Comparison of ENCODE assay signal across 1 cellular context in the genomic region with DNA sequence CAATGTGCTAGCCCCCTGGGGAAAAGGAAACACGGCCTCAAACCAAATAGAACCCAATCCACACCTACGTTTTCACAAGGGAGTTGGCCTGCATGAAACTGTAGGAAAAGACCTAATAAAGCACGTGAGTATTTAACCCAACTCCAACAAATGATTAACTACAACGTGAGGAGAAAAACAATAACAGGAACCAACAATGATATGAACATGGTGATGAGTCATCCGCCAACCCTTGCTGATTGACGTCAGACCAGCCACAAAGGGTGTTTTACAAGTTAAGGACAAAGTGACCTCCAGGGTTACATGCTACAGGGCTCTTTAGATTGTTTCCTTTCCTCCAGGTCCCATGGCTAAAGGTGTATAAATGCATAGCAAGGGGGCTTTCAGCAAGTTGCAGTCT.
TF ChIP-seq lines count a peak whose summit lies in the region.

No MANE protein-coding gene starts in this region.

TF ChIP-seq in HEK293, 187 proteins besides CTCF, POLR2A, EP300 and RAD21 (continued from another document):
- TF ChIP-seq, protein P1, sequence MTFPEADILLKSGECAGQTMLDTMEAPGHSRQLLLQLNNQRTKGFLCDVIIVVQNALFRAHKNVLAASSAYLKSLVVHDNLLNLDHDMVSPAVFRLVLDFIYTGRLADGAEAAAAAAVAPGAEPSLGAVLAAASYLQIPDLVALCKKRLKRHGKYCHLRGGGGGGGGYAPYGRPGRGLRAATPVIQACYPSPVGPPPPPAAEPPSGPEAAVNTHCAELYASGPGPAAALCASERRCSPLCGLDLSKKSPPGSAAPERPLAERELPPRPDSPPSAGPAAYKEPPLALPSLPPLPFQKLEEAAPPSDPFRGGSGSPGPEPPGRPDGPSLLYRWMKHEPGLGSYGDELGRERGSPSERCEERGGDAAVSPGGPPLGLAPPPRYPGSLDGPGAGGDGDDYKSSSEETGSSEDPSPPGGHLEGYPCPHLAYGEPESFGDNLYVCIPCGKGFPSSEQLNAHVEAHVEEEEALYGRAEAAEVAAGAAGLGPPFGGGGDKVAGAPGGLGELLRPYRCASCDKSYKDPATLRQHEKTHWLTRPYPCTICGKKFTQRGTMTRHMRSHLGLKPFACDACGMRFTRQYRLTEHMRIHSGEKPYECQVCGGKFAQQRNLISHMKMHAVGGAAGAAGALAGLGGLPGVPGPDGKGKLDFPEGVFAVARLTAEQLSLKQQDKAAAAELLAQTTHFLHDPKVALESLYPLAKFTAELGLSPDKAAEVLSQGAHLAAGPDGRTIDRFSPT (tag by site-specific recombination; IDR thresholded peaks at IDR 0.05): peak; percentile 70; the same call in 1 of the 2 replicates
- TF ChIP-seq ZNF560 (tag by site-specific recombination; IDR thresholded peaks at IDR 0.05; ENCODE audit: borderline replicate concordance) (no peak), ZNF202 (tag by site-specific recombination; IDR thresholded peaks at IDR 0.05; ENCODE audit: borderline replicate concordance) (no peak), ZNF214 (tag by site-specific recombination; IDR thresholded peaks at IDR 0.05; ENCODE audit: borderline replicate concordance) (no peak), ZBTB1 (tag by site-specific recombination; IDR thresholded peaks at IDR 0.05) (no peak), ZNF248 (tag by site-specific recombination; IDR thresholded peaks at IDR 0.05) (no peak), ZIC2 (tag by site-specific recombination; IDR thresholded peaks at IDR 0.05) (no peak), ZNF585B (tag by site-specific recombination; IDR thresholded peaks at IDR 0.05) (no peak), ZNF155 (tag by site-specific recombination; IDR thresholded peaks at IDR 0.05) (no peak), ZNF785 (tag by site-specific recombination; IDR thresholded peaks at IDR 0.05) (no peak), SCRT1 (tag by site-specific recombination; IDR thresholded peaks at IDR 0.05; ENCODE audit: borderline replicate concordance) (no peak), GFI1B (tag by site-specific recombination; IDR thresholded peaks at IDR 0.05) (no peak), ZBTB8A (tag by site-specific recombination; IDR thresholded peaks at IDR 0.05) (no peak), ZNF777 (tag by site-specific recombination; IDR thresholded peaks at IDR 0.05; ENCODE audit: borderline replicate concordance) (no peak), ZXDB (tag by site-specific recombination; IDR thresholded peaks at IDR 0.05) (no peak; the same call in 1 of the 2 replicates), MYNN (tag by site-specific recombination; IDR thresholded peaks at IDR 0.05; ENCODE audit: borderline replicate concordance) (no peak), WT1 (tag by site-specific recombination; IDR thresholded peaks at IDR 0.05) (peak; percentile 88), ZNF830 (tag by site-specific recombination; IDR thresholded peaks at IDR 0.05; ENCODE audit: low read depth) (no peak), KLF10 (tag by site-specific recombination; IDR thresholded peaks at IDR 0.05) (peak; percentile 67), ZNF664 (tag by site-specific recombination; IDR thresholded peaks at IDR 0.05) (no peak), ZNF600 (tag by site-specific recombination; IDR thresholded peaks at IDR 0.05) (peak; percentile 89), ZNF174 (tag by site-specific recombination; IDR thresholded peaks at IDR 0.05) (no peak), ZNF768 (tag by site-specific recombination; IDR thresholded peaks at IDR 0.05) (no peak), ZNF404 (tag by site-specific recombination; IDR thresholded peaks at IDR 0.05) (no peak)
- TF ChIP-seq, protein P2, sequence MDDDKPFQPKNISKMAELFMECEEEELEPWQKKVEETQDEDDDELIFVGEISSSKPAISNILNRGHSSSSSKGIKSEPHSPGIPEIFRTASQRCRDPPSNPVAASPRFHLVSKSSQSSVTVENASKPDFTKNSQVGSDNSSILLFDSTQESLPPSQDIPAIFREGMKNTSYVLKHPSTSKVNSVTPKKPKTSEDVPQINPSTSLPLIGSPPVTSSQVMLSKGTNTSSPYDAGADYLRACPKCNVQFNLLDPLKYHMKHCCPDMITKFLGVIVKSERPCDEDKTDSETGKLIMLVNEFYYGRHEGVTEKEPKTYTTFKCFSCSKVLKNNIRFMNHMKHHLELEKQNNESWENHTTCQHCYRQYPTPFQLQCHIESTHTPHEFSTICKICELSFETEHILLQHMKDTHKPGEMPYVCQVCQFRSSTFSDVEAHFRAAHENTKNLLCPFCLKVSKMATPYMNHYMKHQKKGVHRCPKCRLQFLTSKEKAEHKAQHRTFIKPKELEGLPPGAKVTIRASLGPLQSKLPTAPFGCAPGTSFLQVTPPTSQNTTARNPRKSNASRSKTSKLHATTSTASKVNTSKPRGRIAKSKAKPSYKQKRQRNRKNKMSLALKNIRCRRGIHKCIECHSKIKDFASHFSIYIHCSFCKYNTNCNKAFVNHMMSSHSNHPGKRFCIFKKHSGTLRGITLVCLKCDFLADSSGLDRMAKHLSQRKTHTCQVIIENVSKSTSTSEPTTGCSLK (tag by site-specific recombination; IDR thresholded peaks at IDR 0.05): no peak
- TF ChIP-seq, protein P3, sequence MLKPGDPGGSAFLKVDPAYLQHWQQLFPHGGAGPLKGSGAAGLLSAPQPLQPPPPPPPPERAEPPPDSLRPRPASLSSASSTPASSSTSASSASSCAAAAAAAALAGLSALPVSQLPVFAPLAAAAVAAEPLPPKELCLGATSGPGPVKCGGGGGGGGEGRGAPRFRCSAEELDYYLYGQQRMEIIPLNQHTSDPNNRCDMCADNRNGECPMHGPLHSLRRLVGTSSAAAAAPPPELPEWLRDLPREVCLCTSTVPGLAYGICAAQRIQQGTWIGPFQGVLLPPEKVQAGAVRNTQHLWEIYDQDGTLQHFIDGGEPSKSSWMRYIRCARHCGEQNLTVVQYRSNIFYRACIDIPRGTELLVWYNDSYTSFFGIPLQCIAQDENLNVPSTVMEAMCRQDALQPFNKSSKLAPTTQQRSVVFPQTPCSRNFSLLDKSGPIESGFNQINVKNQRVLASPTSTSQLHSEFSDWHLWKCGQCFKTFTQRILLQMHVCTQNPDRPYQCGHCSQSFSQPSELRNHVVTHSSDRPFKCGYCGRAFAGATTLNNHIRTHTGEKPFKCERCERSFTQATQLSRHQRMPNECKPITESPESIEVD (tag by site-specific recombination; IDR thresholded peaks at IDR 0.05): peak; percentile 87
- TF ChIP-seq, protein P4, sequence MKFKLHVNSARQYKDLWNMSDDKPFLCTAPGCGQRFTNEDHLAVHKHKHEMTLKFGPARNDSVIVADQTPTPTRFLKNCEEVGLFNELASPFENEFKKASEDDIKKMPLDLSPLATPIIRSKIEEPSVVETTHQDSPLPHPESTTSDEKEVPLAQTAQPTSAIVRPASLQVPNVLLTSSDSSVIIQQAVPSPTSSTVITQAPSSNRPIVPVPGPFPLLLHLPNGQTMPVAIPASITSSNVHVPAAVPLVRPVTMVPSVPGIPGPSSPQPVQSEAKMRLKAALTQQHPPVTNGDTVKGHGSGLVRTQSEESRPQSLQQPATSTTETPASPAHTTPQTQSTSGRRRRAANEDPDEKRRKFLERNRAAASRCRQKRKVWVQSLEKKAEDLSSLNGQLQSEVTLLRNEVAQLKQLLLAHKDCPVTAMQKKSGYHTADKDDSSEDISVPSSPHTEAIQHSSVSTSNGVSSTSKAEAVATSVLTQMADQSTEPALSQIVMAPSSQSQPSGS (tag by site-specific recombination; IDR thresholded peaks at IDR 0.05; ENCODE audit: low read depth): peak; percentile 77
- TF ChIP-seq, protein P5, sequence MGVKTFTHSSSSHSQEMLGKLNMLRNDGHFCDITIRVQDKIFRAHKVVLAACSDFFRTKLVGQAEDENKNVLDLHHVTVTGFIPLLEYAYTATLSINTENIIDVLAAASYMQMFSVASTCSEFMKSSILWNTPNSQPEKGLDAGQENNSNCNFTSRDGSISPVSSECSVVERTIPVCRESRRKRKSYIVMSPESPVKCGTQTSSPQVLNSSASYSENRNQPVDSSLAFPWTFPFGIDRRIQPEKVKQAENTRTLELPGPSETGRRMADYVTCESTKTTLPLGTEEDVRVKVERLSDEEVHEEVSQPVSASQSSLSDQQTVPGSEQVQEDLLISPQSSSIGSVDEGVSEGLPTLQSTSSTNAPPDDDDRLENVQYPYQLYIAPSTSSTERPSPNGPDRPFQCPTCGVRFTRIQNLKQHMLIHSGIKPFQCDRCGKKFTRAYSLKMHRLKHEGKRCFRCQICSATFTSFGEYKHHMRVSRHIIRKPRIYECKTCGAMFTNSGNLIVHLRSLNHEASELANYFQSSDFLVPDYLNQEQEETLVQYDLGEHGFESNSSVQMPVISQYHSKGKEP (tag by site-specific recombination; IDR thresholded peaks at IDR 0.05): no peak
- TF ChIP-seq, protein P6, sequence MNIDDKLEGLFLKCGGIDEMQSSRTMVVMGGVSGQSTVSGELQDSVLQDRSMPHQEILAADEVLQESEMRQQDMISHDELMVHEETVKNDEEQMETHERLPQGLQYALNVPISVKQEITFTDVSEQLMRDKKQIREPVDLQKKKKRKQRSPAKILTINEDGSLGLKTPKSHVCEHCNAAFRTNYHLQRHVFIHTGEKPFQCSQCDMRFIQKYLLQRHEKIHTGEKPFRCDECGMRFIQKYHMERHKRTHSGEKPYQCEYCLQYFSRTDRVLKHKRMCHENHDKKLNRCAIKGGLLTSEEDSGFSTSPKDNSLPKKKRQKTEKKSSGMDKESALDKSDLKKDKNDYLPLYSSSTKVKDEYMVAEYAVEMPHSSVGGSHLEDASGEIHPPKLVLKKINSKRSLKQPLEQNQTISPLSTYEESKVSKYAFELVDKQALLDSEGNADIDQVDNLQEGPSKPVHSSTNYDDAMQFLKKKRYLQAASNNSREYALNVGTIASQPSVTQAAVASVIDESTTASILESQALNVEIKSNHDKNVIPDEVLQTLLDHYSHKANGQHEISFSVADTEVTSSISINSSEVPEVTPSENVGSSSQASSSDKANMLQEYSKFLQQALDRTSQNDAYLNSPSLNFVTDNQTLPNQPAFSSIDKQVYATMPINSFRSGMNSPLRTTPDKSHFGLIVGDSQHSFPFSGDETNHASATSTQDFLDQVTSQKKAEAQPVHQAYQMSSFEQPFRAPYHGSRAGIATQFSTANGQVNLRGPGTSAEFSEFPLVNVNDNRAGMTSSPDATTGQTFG (tag by site-specific recombination; IDR thresholded peaks at IDR 0.05; ENCODE audit: borderline replicate concordance): no peak
- TF ChIP-seq, protein P7, sequence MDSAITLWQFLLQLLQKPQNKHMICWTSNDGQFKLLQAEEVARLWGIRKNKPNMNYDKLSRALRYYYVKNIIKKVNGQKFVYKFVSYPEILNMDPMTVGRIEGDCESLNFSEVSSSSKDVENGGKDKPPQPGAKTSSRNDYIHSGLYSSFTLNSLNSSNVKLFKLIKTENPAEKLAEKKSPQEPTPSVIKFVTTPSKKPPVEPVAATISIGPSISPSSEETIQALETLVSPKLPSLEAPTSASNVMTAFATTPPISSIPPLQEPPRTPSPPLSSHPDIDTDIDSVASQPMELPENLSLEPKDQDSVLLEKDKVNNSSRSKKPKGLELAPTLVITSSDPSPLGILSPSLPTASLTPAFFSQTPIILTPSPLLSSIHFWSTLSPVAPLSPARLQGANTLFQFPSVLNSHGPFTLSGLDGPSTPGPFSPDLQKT (IDR thresholded peaks at IDR 0.05; ENCODE audit: borderline replicate concordance, low read depth, low read length): no peak
- TF ChIP-seq, protein P8, sequence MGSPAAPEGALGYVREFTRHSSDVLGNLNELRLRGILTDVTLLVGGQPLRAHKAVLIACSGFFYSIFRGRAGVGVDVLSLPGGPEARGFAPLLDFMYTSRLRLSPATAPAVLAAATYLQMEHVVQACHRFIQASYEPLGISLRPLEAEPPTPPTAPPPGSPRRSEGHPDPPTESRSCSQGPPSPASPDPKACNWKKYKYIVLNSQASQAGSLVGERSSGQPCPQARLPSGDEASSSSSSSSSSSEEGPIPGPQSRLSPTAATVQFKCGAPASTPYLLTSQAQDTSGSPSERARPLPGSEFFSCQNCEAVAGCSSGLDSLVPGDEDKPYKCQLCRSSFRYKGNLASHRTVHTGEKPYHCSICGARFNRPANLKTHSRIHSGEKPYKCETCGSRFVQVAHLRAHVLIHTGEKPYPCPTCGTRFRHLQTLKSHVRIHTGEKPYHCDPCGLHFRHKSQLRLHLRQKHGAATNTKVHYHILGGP (tag by site-specific recombination; IDR thresholded peaks at IDR 0.05): no peak
- TF ChIP-seq, protein P9, sequence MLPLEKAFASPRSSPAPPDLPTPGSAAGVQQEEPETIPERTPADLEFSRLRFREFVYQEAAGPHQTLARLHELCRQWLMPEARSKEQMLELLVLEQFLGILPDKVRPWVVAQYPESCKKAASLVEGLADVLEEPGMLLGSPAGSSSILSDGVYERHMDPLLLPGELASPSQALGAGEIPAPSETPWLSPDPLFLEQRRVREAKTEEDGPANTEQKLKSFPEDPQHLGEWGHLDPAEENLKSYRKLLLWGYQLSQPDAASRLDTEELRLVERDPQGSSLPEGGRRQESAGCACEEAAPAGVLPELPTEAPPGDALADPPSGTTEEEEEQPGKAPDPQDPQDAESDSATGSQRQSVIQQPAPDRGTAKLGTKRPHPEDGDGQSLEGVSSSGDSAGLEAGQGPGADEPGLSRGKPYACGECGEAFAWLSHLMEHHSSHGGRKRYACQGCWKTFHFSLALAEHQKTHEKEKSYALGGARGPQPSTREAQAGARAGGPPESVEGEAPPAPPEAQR (tag by site-specific recombination; IDR thresholded peaks at IDR 0.05): no peak
